In genomic region chr17:48055531-48056245, GRCh38 we compare ENCODE assay signal across 8 cellular contexts. TPM values are rescaled to one million over a fixed set of nuclear protein-coding genes. Genes with fewer than 3 reads are reported as not detected.
DNase-seq lines count a peak whose midpoint lies in the region; ATAC-seq and TF ChIP-seq lines count a peak whose summit lies in the region.

No MANE protein-coding gene starts in this region.

- H3K27me3 ChIP-seq in thoracic aorta (replicated peaks; ENCODE audit: insufficient read depth): no peaks in the 10 kb centered on the region

- H3K27ac ChIP-seq in thoracic aorta: peak overlapping the region in 1 of 2 donors; percentile 13

- DNase-seq in DMS 273 (lab: John Stamatoyannopoulos, UW; ENCODE audit: unreplicated experiment) (peak; percentile 58), DMS 273 treated with DMSO at 0.1 percent for 48 hours (lab: John Stamatoyannopoulos, UW) (no peak), thoracic aorta (ENCODE audit: low spot score) (no peak), NCI-H1694 (lab: John Stamatoyannopoulos, UW) (no peak)
- no peak for DNase-seq in activated T-cell treated with anti-CD3 and anti-CD28 coated beads, Interleukin-2, amount 50 U/mL, for 4 hours

- H3K4me3 Mint-ChIP-seq in activated T-cell treated with anti-CD3 and anti-CD28 coated beads, Interleukin-2, amount 50 U/mL, for 4 hours: peak overlapping the region; percentile 42

- H3K36me3 Mint-ChIP-seq in activated T-cell treated with anti-CD3 and anti-CD28 coated beads, Interleukin-2, amount 50 U/mL, for 4 hours (ENCODE audit: insufficient read depth): peaks cover 57% of the 10 kb centered on the region

- H3K4me1 Mint-ChIP-seq in activated T-cell treated with anti-CD3 and anti-CD28 coated beads, Interleukin-2, amount 50 U/mL, for 4 hours (ENCODE audit: low read depth): peaks cover 52% of the 10 kb centered on the region

- no peak for TF ChIP-seq CTCF in thoracic aorta (IDR thresholded peaks at IDR 0.05)

- no peaks in the 10 kb centered on the region for H3K9me3 Mint-ChIP-seq in activated T-cell treated with anti-CD3 and anti-CD28 coated beads, Interleukin-2, amount 50 U/mL, for 4 hours

- no peaks in the 10 kb centered on the region for H3K27me3 Mint-ChIP-seq in activated T-cell treated with anti-CD3 and anti-CD28 coated beads, Interleukin-2, amount 50 U/mL, for 4 hours (ENCODE audit: low read depth)

- peak; percentile 73 for ATAC-seq in HG02870 (IDR thresholded peaks at IDR 0.05; ENCODE audit: unreplicated experiment)
- ATAC-seq in activated T-cell treated with anti-CD3 and anti-CD28 coated beads, Interleukin-2, amount 50 U/mL, for 4 hours: peak; percentile 67 to 82
- no peak for ATAC-seq in thoracic aorta (ENCODE audit: insufficient number of reproducible peaks, low FRiP score, low read depth)
- no peak for ATAC-seq in GM19467 (IDR thresholded peaks at IDR 0.05; ENCODE audit: unreplicated experiment)

- H3K4me3 ChIP-seq in iPS-11a (ENCODE audit: low read depth, low read length) (peak overlapping the region; percentile 85), thoracic aorta (peak overlapping the region; percentile 88)

- H3K4me1 ChIP-seq in thoracic aorta (ENCODE audit: control insufficient read depth in 1 of 2, low read depth in 2 of 2): peaks cover 42 to 63% of the 10 kb centered on the region in 2 donors

- H3K9me3 ChIP-seq in thoracic aorta: no peaks in the 10 kb centered on the region

- H3K36me3 ChIP-seq in thoracic aorta: peaks cover 47% of the 10 kb centered on the region

RNA-seq across cellular contexts. Expression of gene NFE2L1, which starts 7.5 kb away (rescaled TPM):
- total RNA-seq in activated T-cell treated with anti-CD3 and anti-CD28 coated beads, Interleukin-2, amount 50 U/mL, for 4 hours: 100 to 1,000 TPM in 2 of 3 donors, 10 to 100 TPM in 1; 93.1 to 123 (median 109) TPM
- 100 to 1,000 TPM; 131 to 155 TPM for total RNA-seq in thoracic aorta

RNA-seq across cellular contexts. Expression of gene COPZ2, which starts 18.1 kb away (rescaled TPM):
- total RNA-seq in activated T-cell treated with anti-CD3 and anti-CD28 coated beads, Interleukin-2, amount 50 U/mL, for 4 hours: 1 to 10 TPM; 2.6 to 3.9 (median 3.2) TPM
- total RNA-seq in thoracic aorta: 10 to 100 TPM; 46.8 to 70.9 TPM

RNA-seq across cellular contexts. Expression of gene CBX1, which starts 45.6 kb away (rescaled TPM):
- total RNA-seq in activated T-cell treated with anti-CD3 and anti-CD28 coated beads, Interleukin-2, amount 50 U/mL, for 4 hours: 10 to 100 TPM; 53.2 to 64.4 (median 60.8) TPM
- total RNA-seq in thoracic aorta: 10 to 100 TPM; 35.7 to 36.1 TPM

RNA-seq across cellular contexts. Expression of gene SNX11, which starts 51.9 kb away (rescaled TPM):
- 10 to 100 TPM; 30.5 to 41.9 (median 30.9) TPM for total RNA-seq in activated T-cell treated with anti-CD3 and anti-CD28 coated beads, Interleukin-2, amount 50 U/mL, for 4 hours
- total RNA-seq in thoracic aorta: 10 to 100 TPM; 12.0 to 15.4 TPM

Comparison
In these comparisons a context has a peak if more than half of its experiments do, and no peak if none do; other contexts are left out.
1. ATAC-seq: peak in HG02870 (single experiment) and activated T-cell treated with anti-CD3 and anti-CD28 coated beads, Interleukin-2, amount 50 U/mL, for 4 hours (2 of 2); none in thoracic aorta (single experiment) and GM19467 (single experiment).
2. RNA of gene COPZ2, which starts 18.1 kb away (total RNA-seq): 46.8 to 70.9 TPM in thoracic aorta; 2.6 to 3.9 TPM in activated T-cell treated with anti-CD3 and anti-CD28 coated beads, Interleukin-2, amount 50 U/mL, for 4 hours; every median in the first group is over 4 times any median in the second.